Comparison of ENCODE assay signal across 15 cellular contexts in the genomic region with DNA sequence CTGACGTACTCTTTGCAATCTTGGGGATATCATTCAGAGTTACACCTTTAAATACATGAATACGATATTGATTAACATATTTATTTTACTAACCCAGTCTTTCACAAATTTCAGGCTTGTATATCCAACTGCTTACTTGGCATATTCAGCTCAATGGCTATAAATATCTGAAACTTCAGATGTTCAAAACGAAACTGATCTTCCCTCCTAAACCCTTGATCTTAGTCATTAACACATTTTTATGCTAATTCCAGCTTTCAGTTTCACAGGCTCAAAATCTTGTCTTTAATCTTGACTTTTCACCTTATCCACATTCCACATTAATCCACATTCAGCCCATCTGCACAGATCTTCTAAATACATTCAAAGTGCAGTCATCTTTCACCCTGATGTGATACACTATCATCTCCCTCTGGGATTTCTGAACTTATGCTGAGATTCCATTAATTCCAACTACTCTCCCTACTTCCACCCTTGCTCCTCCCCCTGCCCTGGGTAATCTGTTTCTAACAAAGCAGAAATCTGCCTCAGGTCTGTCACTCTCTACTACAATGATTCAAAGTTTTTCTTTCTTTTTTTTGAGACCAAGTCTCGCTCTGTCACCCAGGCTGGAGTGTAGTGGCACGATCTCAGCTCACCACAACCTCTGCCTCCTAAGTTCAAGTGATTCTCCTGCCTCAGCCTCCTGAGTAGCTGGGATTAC.
DNase-seq lines count a peak whose midpoint lies in the region; ATAC-seq and TF ChIP-seq lines count a peak whose summit lies in the region.
"Had no signal": no experiment of that assay in that cellular context is flagged by ENCODE, and none has a peak within 500 bp of the region (broad histone marks: within the 10 kb centered on the region; RNA-seq: fewer than 3 reads in every experiment).

No MANE protein-coding gene starts in this region.

- H3K36me3 Mint-ChIP-seq in activated CD4-positive, alpha-beta T cell treated with anti-CD3 and anti-CD28 coated beads, Interleukin-2, amount 10 ng/mL, durations not matched to agents 7 days and 5 days (ENCODE audit: low read depth): no peaks in the 10 kb centered on the region

- WGBS in spleen, 5 donors: 68 to 77% (median 72%) methylated on average over 5 of the region's 5 CpGs

- H3K27ac ChIP-seq in spleen (no peak overlapping the region), lower lobe of right lung (no peak overlapping the region)
- H3K27ac ChIP-seq: hepatocyte had no signal

- TF ChIP-seq POLR2A in spleen (IDR thresholded peaks at IDR 0.05): no peak

- no peaks in the 10 kb centered on the region for H3K4me1 ChIP-seq in spleen
- no peaks in the 10 kb centered on the region for H3K4me1 ChIP-seq in lower lobe of right lung

- no peaks in the 10 kb centered on the region for H3K9me3 Mint-ChIP-seq in activated CD4-positive, alpha-beta T cell treated with anti-CD3 and anti-CD28 coated beads, Interleukin-2, amount 10 ng/mL, durations not matched to agents 7 days and 5 days
- H3K9me3 Mint-ChIP-seq: activated T-helper 1 cell treated with anti-CD3 and anti-CD28 coated beads, Interleukin-12 subunit alpha, Interleukin-12 subunit beta, Interleukin-2, Interleukin-4 antibody, amounts not matched to agents 30 ng/mL and 10 ng/mL and 1 ng/mL, durations not matched to agents 14 hours and 24 hours and 36 hours had no signal

- in situ Hi-C loops in GM13977 (cut with MboI; ENCODE audit: low pct_unique_long_range_greater_than_20kb, low sequenced_read_pairs, unreplicated experiment): no loop called here

- peak; percentile 61 for DNase-seq in NCI-H82 treated with DMSO at 0.1 percent for 48 hours (lab: John Stamatoyannopoulos, UW; ENCODE audit: unreplicated experiment)
- DNase-seq in spleen: no peak
- no peak for DNase-seq in GM13977 (ENCODE audit: low spot score)
- DNase-seq in activated CD4-positive, alpha-beta T cell treated with anti-CD3 and anti-CD28 coated beads, Interleukin-2, amount 10 ng/mL, durations not matched to agents 7 days and 5 days: no peak
- DNase-seq in lower lobe of right lung: no peak
- DNase-seq: NCI-H1105 treated with DMSO at 0.1 percent for 48 hours; NCI-H526 treated with DMSO at 0.1 percent for 48 hours; SHP77 treated with DMSO at 0.1 percent for 48 hours; stimulated activated CD8-positive, alpha-beta memory T cell treated with anti-CD3 and anti-CD28 coated beads, Interleukin-4, amount 100 ng/mL, for 48 hours had no signal

- POLR2A ChIA-PET in activated CD4-positive, alpha-beta T cell treated with anti-CD3 and anti-CD28 coated beads, Interleukin-2, amount 10 ng/mL, durations not matched to agents 7 days and 5 days (lab: Charles Lee): no interaction called here

- H3K27me3 Mint-ChIP-seq in activated CD4-positive, alpha-beta T cell treated with anti-CD3 and anti-CD28 coated beads, Interleukin-2, amount 10 ng/mL, durations not matched to agents 7 days and 5 days: no peaks in the 10 kb centered on the region

- peaks cover 0 to 6% (median 0%) of the 10 kb centered on the region in 7 donors for H3K27me3 ChIP-seq in spleen (replicated peaks in 1 of 7)
- H3K27me3 ChIP-seq in lower lobe of right lung (ENCODE audit: low read depth): no peaks in the 10 kb centered on the region
- H3K27me3 ChIP-seq: hepatocyte had no signal

- intact Hi-C loops in spleen (cut with DNase I; ENCODE audit: low total_unique reads) (no loop called here), lower lobe of right lung (cut with DNase I) (no loop called here)

- H3K27ac Mint-ChIP-seq in activated CD4-positive, alpha-beta T cell treated with anti-CD3 and anti-CD28 coated beads, Interleukin-2, amount 10 ng/mL, durations not matched to agents 7 days and 5 days: no peak overlapping the region
- H3K27ac Mint-ChIP-seq: activated T-helper 1 cell treated with anti-CD3 and anti-CD28 coated beads, Interleukin-12 subunit alpha, Interleukin-12 subunit beta, Interleukin-2, Interleukin-4 antibody, amounts not matched to agents 30 ng/mL and 10 ng/mL and 1 ng/mL, durations not matched to agents 14 hours and 24 hours and 36 hours had no signal

- H3K9me3 ChIP-seq in spleen: no peaks in the 10 kb centered on the region
- no peaks in the 10 kb centered on the region for H3K9me3 ChIP-seq in lower lobe of right lung

- H3K36me3 ChIP-seq in spleen (no peaks in the 10 kb centered on the region), lower lobe of right lung (no peaks in the 10 kb centered on the region)

- no peak overlapping the region for H3K4me3 Mint-ChIP-seq in activated CD4-positive, alpha-beta T cell treated with anti-CD3 and anti-CD28 coated beads, Interleukin-2, amount 10 ng/mL, durations not matched to agents 7 days and 5 days
- H3K4me3 Mint-ChIP-seq: activated T-helper 1 cell treated with anti-CD3 and anti-CD28 coated beads, Interleukin-12 subunit alpha, Interleukin-12 subunit beta, Interleukin-2, Interleukin-4 antibody, amounts not matched to agents 30 ng/mL and 10 ng/mL and 1 ng/mL, durations not matched to agents 14 hours and 24 hours and 36 hours had no signal

- peak; percentile 93 for ATAC-seq in GM18508 (IDR thresholded peaks at IDR 0.05; ENCODE audit: insufficient read depth, unreplicated experiment)
- peak; percentile 70 for ATAC-seq in GM21447 (IDR thresholded peaks at IDR 0.05; ENCODE audit: unreplicated experiment)
- ATAC-seq in HG02970 (IDR thresholded peaks at IDR 0.05; ENCODE audit: low FRiP score, unreplicated experiment): peak; percentile 87
- ATAC-seq in lower lobe of right lung: no peak

- CTCF ChIA-PET in activated CD4-positive, alpha-beta T cell treated with anti-CD3 and anti-CD28 coated beads, Interleukin-2, amount 10 ng/mL, durations not matched to agents 7 days and 5 days (lab: Charles Lee): no interaction called here

- H3K4me1 Mint-ChIP-seq in activated CD4-positive, alpha-beta T cell treated with anti-CD3 and anti-CD28 coated beads, Interleukin-2, amount 10 ng/mL, durations not matched to agents 7 days and 5 days: no peaks in the 10 kb centered on the region

- H3K4me3 ChIP-seq in spleen (no peak overlapping the region), lower lobe of right lung (no peak overlapping the region)
- H3K4me3 ChIP-seq: hepatocyte, lung had no signal

- TF ChIP-seq CTCF in spleen (IDR thresholded peaks at IDR 0.05 in 8 of 11, conservative IDR thresholded peaks at IDR 0.05 in 3 of 11) (no peak), GM13977 (IDR thresholded peaks at IDR 0.05; ENCODE audit: extremely low read depth, insufficient read depth, missing control alignments) (no peak), lower lobe of right lung (IDR thresholded peaks at IDR 0.05) (no peak)

Comparison
In these comparisons a context has a peak if more than half of its experiments do, and no peak if none do; other contexts are left out.
1. ATAC-seq: peak in GM18508 (single experiment), GM21447 (single experiment) and HG02970 (single experiment); none in lower lobe of right lung (0 of 2).